Comparison of ENCODE assay signal across 9 cellular contexts in the genomic region with DNA sequence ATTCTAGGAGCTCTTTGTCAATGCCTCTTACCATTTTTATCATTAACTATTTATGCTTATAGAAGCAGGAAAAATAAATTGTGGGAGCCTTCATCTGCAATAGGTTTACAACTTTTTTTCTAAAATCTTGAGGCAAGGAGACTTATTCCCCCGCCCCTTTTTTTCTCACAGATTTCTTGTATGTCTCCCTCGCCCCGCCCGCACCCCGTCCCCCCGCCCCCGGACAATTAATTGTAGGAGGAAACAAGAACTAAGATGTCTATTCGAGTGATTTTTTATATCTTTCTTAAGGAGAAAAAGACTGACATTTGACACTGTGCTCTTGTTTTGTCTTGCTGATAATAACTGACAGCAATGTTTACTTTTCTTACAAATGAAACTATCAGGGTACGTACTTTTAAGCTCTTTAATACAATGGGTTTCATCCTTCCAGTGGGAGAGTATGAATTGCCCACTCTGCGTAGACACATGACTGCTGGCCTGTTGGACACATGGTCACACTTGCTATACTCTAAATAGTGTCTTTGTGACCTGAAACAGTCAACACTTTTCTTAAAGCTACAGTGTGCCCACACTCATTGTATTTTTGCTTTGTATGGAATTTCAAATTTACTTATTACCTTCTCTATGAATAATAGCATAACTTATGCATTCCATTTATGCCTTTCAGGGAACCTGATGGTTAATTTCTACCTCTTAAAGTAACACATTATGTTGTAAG. TPM values are rescaled to one million over a fixed set of nuclear protein-coding genes. Genes with fewer than 3 reads are reported as not detected.
A peak's percentile ranks its signal among the peaks of the same experiment; 100 is the strongest.
DNase-seq lines count a peak whose midpoint lies in the region; ATAC-seq and TF ChIP-seq lines count a peak whose summit lies in the region.
"Had no signal": no experiment of that assay in that cellular context is flagged by ENCODE, and none has a peak within 500 bp of the region (broad histone marks: within the 10 kb centered on the region; RNA-seq: fewer than 3 reads in every experiment).

No MANE protein-coding gene starts in this region.

- H3K27ac ChIP-seq in SK-N-MC = peak overlapping the region; percentile 22
- peak overlapping the region; percentile 75 for H3K27ac ChIP-seq in foreskin keratinocyte
- peak overlapping the region; percentile 95 to 100 (median 98) for H3K27ac ChIP-seq in spleen

- 73 to 91% (median 82%) methylated on average over 10 of the region's 10 CpGs for WGBS in spleen, 5 donors

- H3K4me1 ChIP-seq in foreskin keratinocyte = peaks cover 5% of the 10 kb centered on the region
- peaks cover 11 to 46% (median 36%) of the 10 kb centered on the region in 6 donors for H3K4me1 ChIP-seq in spleen

- no peak for TF ChIP-seq CTCF in foreskin keratinocyte (conservative IDR thresholded peaks at IDR 0.05)
- no peak for TF ChIP-seq CTCF in spleen (IDR thresholded peaks at IDR 0.05 in 8 of 11, conservative IDR thresholded peaks at IDR 0.05 in 3 of 11)

- ATAC-seq in foreskin keratinocyte = no peak
- no peak for ATAC-seq in HG02840 (IDR thresholded peaks at IDR 0.05; ENCODE audit: low FRiP score, unreplicated experiment)
- ATAC-seq in left colon = no peak

- intact Hi-C loops in spleen (cut with DNase I; ENCODE audit: low total_unique reads) (loop anchor here (5.0 to 10.0 kb wide), 3 partner anchors 164 to 354 kb away; a partner anchor contains a TSS), left colon (cut with DNase I, micrococcal nuclease) (no loop called here)

- H3K4me3 ChIP-seq in SK-N-MC = peak overlapping the region; percentile 92
- peak overlapping the region in 2 of 8 donors; percentile 86 to 87 for H3K4me3 ChIP-seq in spleen

- DNase-seq in NCI-H2107 treated with DMSO at 0.1 percent for 48 hours (lab: John Stamatoyannopoulos, UW; ENCODE audit: unreplicated experiment) (peak; percentile 18), NCI-H2107 (lab: John Stamatoyannopoulos, UW) (no peak), SK-N-MC (ENCODE audit: low read depth, low spot score) (no peak), foreskin keratinocyte (no peak), spleen (no peak), left colon (no peak)
- DNase-seq in stimulated activated CD4-positive, alpha-beta T cell treated with anti-CD3 and anti-CD28 coated beads, Interleukin-4, amount 100 ng/mL, for 1 hour = no peak
- DNase-seq: NCI-H446 had no signal

- TF ChIP-seq POLR2A in spleen (IDR thresholded peaks at IDR 0.05) = no peak

- H3K9ac ChIP-seq in SK-N-MC (ENCODE audit: insufficient read length) = no peak overlapping the region

- H3K36me3 ChIP-seq in SK-N-MC (ENCODE audit: insufficient read depth, low read length) (peaks cover 22% of the 10 kb centered on the region), spleen (no peaks in the 10 kb centered on the region)

- H3K27me3 ChIP-seq in foreskin keratinocyte (no peaks in the 10 kb centered on the region), spleen (replicated peaks in 1 of 7) (no peaks in the 10 kb centered on the region)

- H3K9me3 ChIP-seq in SK-N-MC (ENCODE audit: low read depth, low read length) = no peaks in the 10 kb centered on the region
- H3K9me3 ChIP-seq in spleen = peaks cover 0 to 8% (median 0%) of the 10 kb centered on the region in 8 donors

RNA-seq across cellular contexts. Expression of a gene that starts 1.5 kb away (rescaled TPM):
- total RNA-seq in foreskin keratinocyte = 73.4 and 76.4 TPM in 2 replicates
- polyA plus RNA-seq in foreskin keratinocyte = 39.8 and 45.6 TPM in 2 replicates
- 100 to 1,000 TPM in 6 of 7 donors, 10 to 100 TPM in 1; 83.0 to 148 (median 115) TPM for total RNA-seq in spleen
- 10 to 100 TPM; 29.5 to 38.4 (median 31.2) TPM for polyA plus RNA-seq in spleen
- 100 to 1,000 TPM; 134 to 170 TPM for total RNA-seq in left colon

Comparison
In these comparisons a context has a peak if more than half of its experiments do, and no peak if none do; other contexts are left out.
1. H3K27ac ChIP-seq: peak in every context shown above with its lines; median percentile 98 in spleen; 75 in foreskin keratinocyte; 22 in SK-N-MC.